ENCODE assay signal across 8 cellular contexts in the genomic region with DNA sequence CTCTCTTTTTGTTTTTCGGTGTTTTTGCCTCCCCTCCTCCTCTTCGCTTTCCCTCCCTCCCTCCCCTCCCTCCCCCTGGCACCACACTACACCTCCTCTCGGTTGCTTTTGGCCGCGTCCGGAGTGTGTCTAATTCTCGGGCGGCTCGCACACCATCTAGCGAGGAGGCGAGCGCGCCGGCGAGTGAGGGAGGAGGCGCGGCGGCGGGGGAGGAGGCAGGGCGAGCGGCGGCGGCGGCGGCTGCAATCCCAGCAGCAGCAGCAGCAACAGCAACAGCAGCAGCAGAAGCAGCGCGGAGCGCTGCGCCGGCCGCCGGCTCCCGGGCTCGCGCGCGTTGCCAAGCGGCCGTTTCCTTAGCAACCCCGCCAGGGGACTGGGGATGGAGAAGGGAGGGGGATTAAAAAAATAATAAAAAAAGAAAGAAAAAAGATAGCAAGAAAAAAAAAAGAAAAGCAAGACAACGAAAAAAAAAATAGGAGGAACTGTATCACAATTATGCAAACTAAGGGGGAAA. TPM values are rescaled to one million over a fixed set of nuclear protein-coding genes. Genes with fewer than 3 reads are reported as not detected.
DNase-seq lines count a peak whose midpoint lies in the region; ATAC-seq and TF ChIP-seq lines count a peak whose summit lies in the region.

No MANE protein-coding gene starts in this region.

- H3K27me3 ChIP-seq in ACC112 (ENCODE audit: insufficient read depth, low read length) (no peaks in the 10 kb centered on the region), spleen (replicated peaks in 1 of 7) (peaks cover 0 to 45% (median 0%) of the 10 kb centered on the region in 7 donors)

- H3K36me3 ChIP-seq in ACC112 (ENCODE audit: insufficient read depth, low read length): no peaks in the 10 kb centered on the region
- H3K36me3 ChIP-seq in spleen: no peaks in the 10 kb centered on the region

- peaks cover 13% of the 10 kb centered on the region for H3K4me1 Mint-ChIP-seq in WTC11

- TF ChIP-seq CTCF in WTC11 (IDR thresholded peaks at IDR 0.05): no peak
- TF ChIP-seq CTCF in spleen (IDR thresholded peaks at IDR 0.05 in 8 of 11, conservative IDR thresholded peaks at IDR 0.05 in 3 of 11): peak in 2 of 11 experiments; percentile 13 to 24

- peak overlapping the region; percentile 97 for H3K27ac ChIP-seq in ACC112 (ENCODE audit: low read depth, low read length)
- peak overlapping the region; percentile 29 to 80 (median 75) for H3K27ac ChIP-seq in spleen

- no peak overlapping the region for H3K27ac Mint-ChIP-seq in WTC11

- DNase-seq in NCI-H2081 (lab: John Stamatoyannopoulos, UW) (peak; percentile 91 to 93), WTC11 (ENCODE audit: low spot score) (peak; percentile 85), cortex of kidney (lab: John Stamatoyannopoulos, UW) (peak; percentile 10), kidney glomerular epithelial cell (lab: John Stamatoyannopoulos, UW) (peak; percentile 88), spleen (peak; percentile 93)

- H3K4me3 ChIP-seq in ACC112 (ENCODE audit: low read depth, low read length) (peak overlapping the region; percentile 86), spleen (peak overlapping the region; percentile 42 to 77 (median 62))

- no peaks in the 10 kb centered on the region for H3K9me3 ChIP-seq in spleen

- peaks cover 25% of the 10 kb centered on the region for H3K79me2 ChIP-seq in ACC112 (ENCODE audit: control insufficient read depth, insufficient read depth, low read length, unreplicated experiment)

- POLR2A ChIA-PET in WTC11 (lab: Charles Lee): interaction anchor here (0.7 to 0.9 kb wide), 2 partner anchors 10 to 99 kb away, joined by 3 read pairs; no protein-coding TSS in a partner anchor

- H3K9me3 Mint-ChIP-seq in WTC11: no peaks in the 10 kb centered on the region

- peak overlapping the region; percentile 88 for H2AFZ ChIP-seq in ACC112 (ENCODE audit: low read length, unreplicated experiment)

- TF ChIP-seq POLR2A in spleen (IDR thresholded peaks at IDR 0.05): no peak

- ATAC-seq in GM18520 (IDR thresholded peaks at IDR 0.05; ENCODE audit: unreplicated experiment) (peak; percentile 57), HG03045 (IDR thresholded peaks at IDR 0.05; ENCODE audit: unreplicated experiment) (peak; percentile 78), WTC11 (peak; percentile 84)

- intact Hi-C loops in spleen (cut with DNase I; ENCODE audit: low total_unique reads): no loop called here

- H3K4me3 Mint-ChIP-seq in WTC11: no peak overlapping the region

- H3K36me3 Mint-ChIP-seq in WTC11: no peaks in the 10 kb centered on the region

- peaks cover 16% of the 10 kb centered on the region for H3K27me3 Mint-ChIP-seq in WTC11 (ENCODE audit: low read depth)

- 0 to 1% (median 0%) methylated on average over 35 to 41 of the region's 41 CpGs for WGBS in spleen, 5 donors

- H3K4me1 ChIP-seq in ACC112 (ENCODE audit: control insufficient read depth, insufficient read depth, low read length, unreplicated experiment) (peaks cover 45% of the 10 kb centered on the region), spleen (peaks cover 7 to 40% (median 26%) of the 10 kb centered on the region in 6 donors)

- CTCF ChIA-PET in WTC11 (lab: Charles Lee): interaction anchor here (0.7 kb wide), 2 partner anchors 15 to 22 kb away, joined by 3 to 6 read pairs; no protein-coding TSS in a partner anchor

TF ChIP-seq in WTC11, 78 proteins besides CTCF, POLR2A, EP300 and RAD21:
- no peak for TF ChIP-seq SOX15 (CRISPR knock-in tag; IDR thresholded peaks at IDR 0.05)
- TF ChIP-seq, protein P1, sequence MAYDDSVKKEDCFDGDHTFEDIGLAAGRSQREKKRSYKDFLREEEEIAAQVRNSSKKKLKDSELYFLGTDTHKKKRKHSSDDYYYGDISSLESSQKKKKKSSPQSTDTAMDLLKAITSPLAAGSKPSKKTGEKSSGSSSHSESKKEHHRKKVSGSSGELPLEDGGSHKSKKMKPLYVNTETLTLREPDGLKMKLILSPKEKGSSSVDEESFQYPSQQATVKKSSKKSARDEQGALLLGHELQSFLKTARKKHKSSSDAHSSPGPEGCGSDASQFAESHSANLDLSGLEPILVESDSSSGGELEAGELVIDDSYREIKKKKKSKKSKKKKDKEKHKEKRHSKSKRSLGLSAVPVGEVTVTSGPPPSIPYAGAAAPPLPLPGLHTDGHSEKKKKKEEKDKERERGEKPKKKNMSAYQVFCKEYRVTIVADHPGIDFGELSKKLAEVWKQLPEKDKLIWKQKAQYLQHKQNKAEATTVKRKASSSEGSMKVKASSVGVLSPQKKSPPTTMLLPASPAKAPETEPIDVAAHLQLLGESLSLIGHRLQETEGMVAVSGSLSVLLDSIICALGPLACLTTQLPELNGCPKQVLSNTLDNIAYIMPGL (CRISPR knock-in tag; IDR thresholded peaks at IDR 0.05): peak; percentile 38; the same call in 1 of the 2 replicates
- TF ChIP-seq SP1 (CRISPR knock-in tag; conservative IDR thresholded peaks at IDR 0.05): 0 out of 2 replicates have a peak, but pooled peaks have one; percentile 14
- TF ChIP-seq, protein P2, sequence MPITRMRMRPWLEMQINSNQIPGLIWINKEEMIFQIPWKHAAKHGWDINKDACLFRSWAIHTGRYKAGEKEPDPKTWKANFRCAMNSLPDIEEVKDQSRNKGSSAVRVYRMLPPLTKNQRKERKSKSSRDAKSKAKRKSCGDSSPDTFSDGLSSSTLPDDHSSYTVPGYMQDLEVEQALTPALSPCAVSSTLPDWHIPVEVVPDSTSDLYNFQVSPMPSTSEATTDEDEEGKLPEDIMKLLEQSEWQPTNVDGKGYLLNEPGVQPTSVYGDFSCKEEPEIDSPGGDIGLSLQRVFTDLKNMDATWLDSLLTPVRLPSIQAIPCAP (CRISPR knock-in tag; IDR thresholded peaks at IDR 0.05): no peak
- TF ChIP-seq, protein P3, sequence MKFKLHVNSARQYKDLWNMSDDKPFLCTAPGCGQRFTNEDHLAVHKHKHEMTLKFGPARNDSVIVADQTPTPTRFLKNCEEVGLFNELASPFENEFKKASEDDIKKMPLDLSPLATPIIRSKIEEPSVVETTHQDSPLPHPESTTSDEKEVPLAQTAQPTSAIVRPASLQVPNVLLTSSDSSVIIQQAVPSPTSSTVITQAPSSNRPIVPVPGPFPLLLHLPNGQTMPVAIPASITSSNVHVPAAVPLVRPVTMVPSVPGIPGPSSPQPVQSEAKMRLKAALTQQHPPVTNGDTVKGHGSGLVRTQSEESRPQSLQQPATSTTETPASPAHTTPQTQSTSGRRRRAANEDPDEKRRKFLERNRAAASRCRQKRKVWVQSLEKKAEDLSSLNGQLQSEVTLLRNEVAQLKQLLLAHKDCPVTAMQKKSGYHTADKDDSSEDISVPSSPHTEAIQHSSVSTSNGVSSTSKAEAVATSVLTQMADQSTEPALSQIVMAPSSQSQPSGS (CRISPR knock-in tag; IDR thresholded peaks at IDR 0.05; ENCODE audit: borderline replicate concordance, low read depth): no peak
- TF ChIP-seq GRHL2 (CRISPR knock-in tag; IDR thresholded peaks at IDR 0.05; ENCODE audit: insufficient replicate concordance, severe bottlenecking): no peak
- TF ChIP-seq ELF4 (CRISPR knock-in tag; IDR thresholded peaks at IDR 0.05; ENCODE audit: low read depth): no peak
- TF ChIP-seq FOXK1 (CRISPR knock-in tag; IDR thresholded peaks at IDR 0.05): no peak
- no peak for TF ChIP-seq PRRX2 (CRISPR knock-in tag; IDR thresholded peaks at IDR 0.05)

RNA-seq across cellular contexts. Expression of a gene that starts 0.4 kb away (rescaled TPM):
- total RNA-seq in WTC11 (2021): 2.7 to 3.0 TPM (median 2.9 TPM) in 3 replicates
- 1 to 10 TPM in 2 of 7 donors, under 1 TPM in 5; 0.26 to 1.3 (median 0.55) TPM for total RNA-seq in spleen
- under 1 TPM; 0.07 to 0.70 (median 0.33) TPM for polyA plus RNA-seq in spleen

Comparison
In these comparisons a context has a peak if more than half of its experiments do, and no peak if none do; other contexts are left out.
1. Peak in every context shown above with its lines: DNase-seq, ATAC-seq, H3K4me3 ChIP-seq and H3K27ac ChIP-seq.
2. DNase-seq: peak in every context shown above with its lines; median percentile 93 in spleen; 92 in NCI-H2081; 88 in kidney glomerular epithelial cell; 85 in WTC11; 10 in cortex of kidney.